Comparison of ENCODE assay signal across 8 cellular contexts in the genomic region with DNA sequence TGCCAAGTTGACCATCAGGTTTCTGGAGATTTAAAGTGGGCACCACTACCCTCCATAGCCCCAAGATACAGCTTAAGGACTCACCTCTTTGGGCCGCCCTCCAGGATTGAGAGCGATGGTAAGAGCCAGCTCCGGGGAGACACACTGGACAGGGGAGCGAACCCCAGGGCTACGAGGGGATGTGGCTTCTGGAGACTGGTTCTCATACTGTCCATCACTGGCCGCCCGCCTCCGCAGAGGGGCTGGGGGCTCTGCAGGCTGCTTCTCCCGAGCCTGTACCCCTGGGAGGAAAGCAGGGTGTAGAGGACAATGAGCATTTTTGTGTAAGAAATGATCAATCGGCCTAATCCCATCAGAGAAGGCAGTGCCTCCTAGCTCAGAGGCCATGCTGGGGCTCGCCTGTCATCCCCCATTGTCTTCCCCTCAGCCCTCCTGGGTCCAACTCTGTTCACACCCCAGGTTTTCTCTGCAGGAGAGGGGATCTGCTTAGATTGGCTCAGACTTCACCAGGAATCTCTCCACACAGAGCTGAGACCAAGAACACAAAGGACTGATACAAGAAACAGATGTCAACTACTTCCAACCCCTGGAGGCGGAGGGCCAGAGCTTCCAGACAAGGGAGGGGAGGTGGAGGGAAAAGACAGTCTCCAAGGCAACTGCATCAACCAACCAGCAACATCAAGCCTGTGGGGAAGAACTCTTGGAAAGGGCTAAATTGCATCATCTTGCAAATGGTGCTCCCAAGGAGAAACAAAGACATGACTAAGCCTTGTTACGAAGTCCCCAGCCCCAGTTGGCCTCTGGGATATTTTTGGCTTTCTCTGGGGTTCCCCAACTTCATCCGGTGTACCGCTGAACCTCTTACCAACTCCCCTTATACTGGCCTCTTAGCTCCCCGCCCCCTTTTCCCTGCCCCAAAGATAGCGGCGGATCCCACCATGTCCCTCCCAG.
DNase-seq lines count a peak whose midpoint lies in the region; ATAC-seq and TF ChIP-seq lines count a peak whose summit lies in the region.

No MANE protein-coding gene starts in this region.

- H3K36me3 Mint-ChIP-seq in nephron (ENCODE audit: low read depth) (peaks cover 34% of the 10 kb centered on the region), Caco-2 (ENCODE audit: insufficient read depth, unreplicated experiment) (peaks cover 9% of the 10 kb centered on the region)

- peak overlapping the region; percentile 49 for H3K9ac ChIP-seq in fibroblast of lung (ENCODE audit: insufficient read depth, low read length)

- peak overlapping the region; percentile 54 for H3K4me2 ChIP-seq in fibroblast of lung (ENCODE audit: extremely low read depth, insufficient read depth, low read length)

- no peak overlapping the region for H3K4me3 ChIP-seq in AG04449 (ENCODE audit: low read depth, low read length)
- no peak overlapping the region for H3K4me3 ChIP-seq in fibroblast of lung (replicated peaks in 1 of 4; ENCODE audit: control extremely low read depth in 1 of 4, insufficient read depth in 1 of 4, low read depth in 3 of 4, low read length in 4 of 4)
- H3K4me3 ChIP-seq in Caco-2 (ENCODE audit: low read depth, low read length): no peak overlapping the region

- POLR2A ChIA-PET in AG04449 (lab: Yijun Ruan, JAX): interaction anchor here (0.6 to 1.2 kb wide), 5 partner anchors 10 to 33 kb away, joined by 3 read pairs; no protein-coding TSS in a partner anchor
- POLR2A ChIA-PET in Caco-2 (lab: Charles Lee): interaction anchor here (0.6 kb wide), 1 partner anchor 416 kb away, joined by 3 read pairs; no protein-coding TSS in a partner anchor

- H3K36me3 ChIP-seq in fibroblast of lung (ENCODE audit: control insufficient read depth, insufficient read depth, low read length) (peaks cover 18% of the 10 kb centered on the region), Caco-2 (ENCODE audit: control insufficient read depth, insufficient read depth, low read length) (no peaks in the 10 kb centered on the region)

- CTCF ChIA-PET in AG04449 (lab: Yijun Ruan, JAX): interaction anchor here (1.0 to 3.3 kb wide), 8 partner anchors 8 to 199 kb away, joined by 3 to 12 read pairs (median 4); no protein-coding TSS in a partner anchor
- CTCF ChIA-PET in Caco-2 (lab: Charles Lee): interaction anchor here (0.6 to 0.9 kb wide), 2 partner anchors 22 to 421 kb away, joined by 3 to 7 read pairs; no protein-coding TSS in a partner anchor

- intact Hi-C loops in Caco-2 (cut with micrococcal nuclease; ENCODE audit: unreplicated experiment): no loop called here

- H3K27me3 ChIP-seq in fibroblast of lung (ENCODE audit: control insufficient read depth, insufficient read depth, low read length) (no peaks in the 10 kb centered on the region), Caco-2 (replicated peaks; ENCODE audit: control insufficient read depth, insufficient read depth, low read length) (no peaks in the 10 kb centered on the region)

- peak overlapping the region; percentile 96 for H3K27ac ChIP-seq in fibroblast of lung (ENCODE audit: insufficient read depth, low read length)

- DNase-seq in AG04449 (ENCODE audit: low read depth, low spot score): peak; percentile 60
- peak; percentile 58 for DNase-seq in SIG-M5 treated with dmso at 0.1 percent for 504 hours (lab: John Stamatoyannopoulos, UW; ENCODE audit: unreplicated experiment)
- DNase-seq in fibroblast of lung (ENCODE audit: low read depth in 2 of 2): peak; percentile 88 to 92
- DNase-seq in NCI-H748 treated with DMSO at 0.1 percent for 48 hours (lab: John Stamatoyannopoulos, UW): no peak
- no peak for DNase-seq in Caco-2

- H3K4me3 Mint-ChIP-seq in nephron: no peak overlapping the region
- no peak overlapping the region for H3K4me3 Mint-ChIP-seq in Caco-2 (ENCODE audit: unreplicated experiment)

- no TSS peak for BruUV-seq in Caco-2 (replicated peaks; lab: Mats Ljungman, UMichigan)

- no peaks in the 10 kb centered on the region for H3K27me3 Mint-ChIP-seq in nephron (ENCODE audit: low read depth)
- no peaks in the 10 kb centered on the region for H3K27me3 Mint-ChIP-seq in Caco-2 (ENCODE audit: insufficient read depth, unreplicated experiment)

- H3K4me1 ChIP-seq in fibroblast of lung (ENCODE audit: control insufficient read depth, extremely low read depth, insufficient read depth, low read length) (peaks cover 18% of the 10 kb centered on the region), Caco-2 (no peaks in the 10 kb centered on the region)

- ATAC-seq in GM18517 (IDR thresholded peaks at IDR 0.05; ENCODE audit: unreplicated experiment) (no peak), HG03565 (IDR thresholded peaks at IDR 0.05; ENCODE audit: unreplicated experiment) (no peak)

- no peaks in the 10 kb centered on the region for H4K20me1 ChIP-seq in fibroblast of lung (ENCODE audit: control insufficient read depth, extremely low read depth, insufficient read depth, low read length)

- no peaks in the 10 kb centered on the region for H3K79me2 ChIP-seq in fibroblast of lung (ENCODE audit: control insufficient read depth, insufficient read depth, low read length)

- no peaks in the 10 kb centered on the region for H3K9me3 ChIP-seq in fibroblast of lung (ENCODE audit: control insufficient read depth, insufficient read depth, low read depth, low read length)
- no peaks in the 10 kb centered on the region for H3K9me3 ChIP-seq in Caco-2

- H3K27ac Mint-ChIP-seq in nephron (peak overlapping the region; percentile 79 to 93 (median 86)), Caco-2 (ENCODE audit: unreplicated experiment) (no peak overlapping the region)

- no peak overlapping the region for H2AFZ ChIP-seq in fibroblast of lung (ENCODE audit: low read length)

- H3K9me3 Mint-ChIP-seq in nephron (no peaks in the 10 kb centered on the region), Caco-2 (ENCODE audit: unreplicated experiment) (no peaks in the 10 kb centered on the region)

- peaks cover 30% of the 10 kb centered on the region for H3K4me1 Mint-ChIP-seq in nephron
- no peaks in the 10 kb centered on the region for H3K4me1 Mint-ChIP-seq in Caco-2 (ENCODE audit: low read depth, unreplicated experiment)

- no peak for TF ChIP-seq CTCF in AG04449 (IDR thresholded peaks at IDR 0.05; ENCODE audit: insufficient read depth, low read length, missing control alignments)
- no peak for TF ChIP-seq CTCF in fibroblast of lung (conservative IDR thresholded peaks at IDR 0.05 in 1 of 2, IDR thresholded peaks at IDR 0.05 in 1 of 2; ENCODE audit: low read depth in 1 of 2, low read length in 2 of 2)
- TF ChIP-seq CTCF in nephron (IDR thresholded peaks at IDR 0.05; ENCODE audit: unreplicated experiment in 3 of 3): no peak
- no peak for TF ChIP-seq CTCF in Caco-2 (IDR thresholded peaks at IDR 0.05; ENCODE audit: insufficient read depth in 1 of 2, low read depth in 1 of 2, low read length in 1 of 2, severe bottlenecking in 1 of 2, unreplicated experiment in 1 of 2)

Comparison
In these comparisons a context has a peak if more than half of its experiments do, and no peak if none do; other contexts are left out.
1. DNase-seq: peak in AG04449 (single experiment), SIG-M5 treated with dmso at 0.1 percent for 504 hours (single experiment) and fibroblast of lung (2 of 2); none in NCI-H748 treated with DMSO at 0.1 percent for 48 hours (single experiment) and Caco-2 (0 of 2).